ENCODE assay signal across 8 cellular contexts in the genomic region with DNA sequence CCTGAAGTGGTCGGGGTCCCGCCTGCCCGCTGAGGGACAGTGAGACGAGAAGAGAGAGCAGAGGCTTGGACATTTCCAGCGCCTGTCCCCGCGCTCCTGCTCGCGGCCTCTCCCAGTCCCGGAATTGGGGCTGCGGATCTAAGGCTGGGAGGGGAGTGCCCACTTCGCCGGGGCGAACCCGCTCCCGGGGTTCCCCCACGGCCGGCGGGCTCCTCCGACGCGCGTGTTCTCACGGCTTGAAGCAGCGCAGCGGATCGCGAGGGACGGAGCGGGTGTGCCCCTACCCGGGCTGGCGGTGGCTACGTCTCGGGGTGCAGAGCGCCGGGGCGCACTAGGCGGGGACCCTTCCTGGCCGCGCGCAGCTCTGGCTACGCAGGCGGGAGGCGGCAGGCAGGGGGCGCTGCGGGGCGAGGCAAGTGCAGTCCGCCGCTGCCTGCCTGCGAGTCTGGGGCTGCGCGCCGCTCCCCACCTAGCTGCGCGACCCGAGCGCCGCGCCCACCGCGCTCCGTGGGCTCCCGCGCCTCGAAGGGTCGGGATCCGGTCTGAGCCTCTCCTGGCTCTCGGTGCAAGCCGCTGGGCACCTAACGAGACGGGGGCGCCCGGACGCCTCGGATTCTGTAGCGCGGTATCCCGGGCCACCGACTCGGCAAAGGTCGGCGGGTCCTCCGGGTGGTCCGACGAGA. TPM values are rescaled to one million over a fixed set of nuclear protein-coding genes. Genes with fewer than 3 reads are reported as not detected.
DNase-seq lines count a peak whose midpoint lies in the region; ATAC-seq and TF ChIP-seq lines count a peak whose summit lies in the region.

No MANE protein-coding gene starts in this region.

- H3K27me3 Mint-ChIP-seq in activated CD4-positive, alpha-beta T cell treated with anti-CD3 and anti-CD28 coated beads, Interleukin-2, amount 10 ng/mL, durations not matched to agents 24 days and 14 days, result peaks cover 77% of the 10 kb centered on the region

- peak; percentile 93 for ATAC-seq in left lobe of liver
- no peak for ATAC-seq in GM21717 (IDR thresholded peaks at IDR 0.05; ENCODE audit: unreplicated experiment)
- no peak for ATAC-seq in HG03175 (IDR thresholded peaks at IDR 0.05; ENCODE audit: unreplicated experiment)

- in situ Hi-C loops in GM13976 (cut with MboI; ENCODE audit: low sequenced_read_pairs, unreplicated experiment), result no loop called here

- no peaks in the 10 kb centered on the region for H3K36me3 Mint-ChIP-seq in activated CD4-positive, alpha-beta T cell treated with anti-CD3 and anti-CD28 coated beads, Interleukin-2, amount 10 ng/mL, durations not matched to agents 24 days and 14 days (ENCODE audit: low read depth)

- DNase-seq in GM13976 (ENCODE audit: low spot score) (peak; percentile 92), NCI-H1105 (lab: John Stamatoyannopoulos, UW) (peak; percentile 30), choroid plexus epithelial cell (ENCODE audit: low read depth) (peak; percentile 59), left lobe of liver (ENCODE audit: low spot score) (peak; percentile 69)
- peak; percentile 96 for DNase-seq in activated CD4-positive, alpha-beta T cell treated with anti-CD3 and anti-CD28 coated beads, Interleukin-2, amount 10 ng/mL, durations not matched to agents 24 days and 14 days
- peak; percentile 79 for DNase-seq in stimulated activated CD4-positive, alpha-beta T cell treated with anti-CD3 and anti-CD28 coated beads, Interleukin-1b, Interleukin-23, amount 100 ng/mL, for 48 hours

- intact Hi-C loops in activated CD4-positive, alpha-beta T cell treated with anti-CD3 and anti-CD28 coated beads, Interleukin-2, amount 10 ng/mL, durations not matched to agents 24 days and 14 days (cut with micrococcal nuclease), result loop anchor here (2.0 to 5.0 kb wide), 3 partner anchors 82 to 499 kb away; partner anchors contain the start of genes IGF2BP1 and PHB1

- peak; percentile 95 for TF ChIP-seq CTCF in GM13976 (IDR thresholded peaks at IDR 0.05; ENCODE audit: borderline replicate concordance, control extremely low read depth, extremely low read depth, insufficient read depth, missing control alignments)
- TF ChIP-seq CTCF in choroid plexus epithelial cell (conservative IDR thresholded peaks at IDR 0.05; ENCODE audit: low read depth, low read length), result peak; percentile 48

- peaks cover 20% of the 10 kb centered on the region for H3K4me1 Mint-ChIP-seq in activated CD4-positive, alpha-beta T cell treated with anti-CD3 and anti-CD28 coated beads, Interleukin-2, amount 10 ng/mL, durations not matched to agents 24 days and 14 days

- H3K4me3 Mint-ChIP-seq in activated CD4-positive, alpha-beta T cell treated with anti-CD3 and anti-CD28 coated beads, Interleukin-2, amount 10 ng/mL, durations not matched to agents 24 days and 14 days, result peak overlapping the region; percentile 81

- no peak overlapping the region for H3K27ac Mint-ChIP-seq in activated CD4-positive, alpha-beta T cell treated with anti-CD3 and anti-CD28 coated beads, Interleukin-2, amount 10 ng/mL, durations not matched to agents 24 days and 14 days

- no peaks in the 10 kb centered on the region for H3K9me3 Mint-ChIP-seq in activated CD4-positive, alpha-beta T cell treated with anti-CD3 and anti-CD28 coated beads, Interleukin-2, amount 10 ng/mL, durations not matched to agents 24 days and 14 days

- H3K4me3 ChIP-seq in choroid plexus epithelial cell (ENCODE audit: low read depth, low read length), result peak overlapping the region; percentile 46

RNA-seq across cellular contexts. Expression of gene NGFR, which starts 1.2 kb away (rescaled TPM):
- total RNA-seq in activated CD4-positive, alpha-beta T cell treated with anti-CD3 and anti-CD28 coated beads, Interleukin-2, amount 10 ng/mL, durations not matched to agents 24 days and 14 days, result 0.33 TPM in 1 of 2 replicates, not detected in the other
- total RNA-seq in left lobe of liver, result 14.0 TPM

Comparison
In these comparisons a context has a peak if more than half of its experiments do, and no peak if none do; other contexts are left out.
1. DNase-seq: peak in every context shown above with its lines; median percentile 96 in activated CD4-positive, alpha-beta T cell treated with anti-CD3 and anti-CD28 coated beads, Interleukin-2, amount 10 ng/mL, durations not matched to agents 24 days and 14 days; 92 in GM13976; 79 in stimulated activated CD4-positive, alpha-beta T cell treated with anti-CD3 and anti-CD28 coated beads, Interleukin-1b, Interleukin-23, amount 100 ng/mL, for 48 hours; 69 in left lobe of liver; 59 in choroid plexus epithelial cell; 30 in NCI-H1105.
2. RNA of gene NGFR, which starts 1.2 kb away (total RNA-seq): 14.0 TPM in left lobe of liver (single experiment); 0.33 TPM in activated CD4-positive, alpha-beta T cell treated with anti-CD3 and anti-CD28 coated beads, Interleukin-2, amount 10 ng/mL, durations not matched to agents 24 days and 14 days; every median in the first group is over 10 times any median in the second.